Comparison of ENCODE assay signal across 8 cellular contexts in the genomic region with DNA sequence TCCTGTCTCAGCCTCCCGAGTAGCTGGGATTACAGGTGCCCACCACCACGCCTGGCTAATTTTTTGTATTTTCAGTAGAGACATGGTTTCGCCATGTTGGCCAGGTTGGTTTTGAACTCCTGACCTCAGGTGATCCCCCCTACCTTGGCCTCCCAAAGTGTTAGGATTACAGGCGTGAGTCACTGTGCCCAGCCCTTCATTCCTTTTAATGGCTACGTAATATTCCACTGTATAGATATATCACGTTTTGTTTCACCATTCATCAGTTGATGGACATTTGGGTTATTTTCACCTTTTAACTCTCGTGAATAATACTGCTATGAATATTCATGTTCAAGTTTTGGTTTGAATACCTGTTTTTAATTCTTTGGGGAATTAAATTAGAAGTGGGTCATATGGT. TPM values are rescaled to one million over a fixed set of nuclear protein-coding genes. Genes with fewer than 3 reads are reported as not detected.
"Had no signal": no experiment of that assay in that cellular context is flagged by ENCODE, and none has a peak within 500 bp of the region (broad histone marks: within the 10 kb centered on the region; RNA-seq: fewer than 3 reads in every experiment).

No MANE protein-coding gene starts in this region.

- ATAC-seq: GM12878 had no signal

- FAIRE-seq: GM12878, GM12891, GM12892, GM18507, GM19239 had no signal

- DNase-seq: GDM1, GF-D8 had no signal

- H3K4me3 ChIP-seq: GM12878 had no signal

RNA-seq across cellular contexts. Expression of gene NPVF, which starts 58.6 kb away (rescaled TPM):
- total RNA-seq: G401, GM12878 had no signal
- polyA plus RNA-seq: GM12878 had no signal
